ENCODE assay signal across 9 cellular contexts in genomic region chr3:10142707-10143560, GRCh38. TPM values are rescaled to one million over a fixed set of nuclear protein-coding genes. Genes with fewer than 3 reads are reported as not detected.
A peak's percentile ranks its signal among the peaks of the same experiment; 100 is the strongest.
DNase-seq lines count a peak whose midpoint lies in the region; ATAC-seq lines count a peak whose summit lies in the region.
"Had no signal": no experiment of that assay in that cellular context is flagged by ENCODE, and none has a peak within 500 bp of the region (broad histone marks: within the 10 kb centered on the region; RNA-seq: fewer than 3 reads in every experiment).

No MANE protein-coding gene starts in this region.

- H3K4me1 Mint-ChIP-seq in CD8-positive, alpha-beta memory T cell, result peaks cover 36 to 46% (median 44%) of the 10 kb centered on the region in 3 donors

- H3K9me3 ChIP-seq in CD8-positive, alpha-beta memory T cell (ENCODE audit: low read length), result no peaks in the 10 kb centered on the region
- H3K9me3 ChIP-seq in KOPT-K1 (ENCODE audit: insufficient read depth, low read length, poor library complexity, severe bottlenecking), result no peaks in the 10 kb centered on the region
- H3K9me3 ChIP-seq in iPS-20b (ENCODE audit: insufficient read depth, low read depth, low read length), result no peaks in the 10 kb centered on the region
- no peaks in the 10 kb centered on the region for H3K9me3 ChIP-seq in stomach smooth muscle (ENCODE audit: control insufficient read depth in 2 of 2, low read length in 2 of 2)

- peak in 1 of 2 donors; percentile 11 for ATAC-seq in activated naive CD4-positive, alpha-beta T cell treated with anti-CD3 and anti-CD28 coated beads, Interleukin-2, amount 50 U/mL, for 72 hours
- ATAC-seq in HG03565 (IDR thresholded peaks at IDR 0.05; ENCODE audit: unreplicated experiment) (no peak), HG02571 (IDR thresholded peaks at IDR 0.05; ENCODE audit: unreplicated experiment) (no peak)

- DNase-seq in CD8-positive, alpha-beta memory T cell, result peak in 2 of 5 donors; percentile 7 to 16
- DNase-seq in activated naive CD4-positive, alpha-beta T cell treated with anti-CD3 and anti-CD28 coated beads, Interleukin-2, amount 50 U/mL, for 72 hours (ENCODE audit: low spot score in 2 of 2), result no peak
- DNase-seq in EL, result no peak

- no peak overlapping the region; the same call in 1 of the 2 replicates for H3K9ac ChIP-seq in iPS-20b (ENCODE audit: low read depth, low read length)
- peak overlapping the region in 1 of 2 donors; percentile 69 for H3K9ac ChIP-seq in stomach smooth muscle (ENCODE audit: low read length in 2 of 2)

- H3K27ac ChIP-seq in CD8-positive, alpha-beta memory T cell (ENCODE audit: low read depth, low read length), result peak overlapping the region; percentile 90
- H3K27ac ChIP-seq in KOPT-K1 (ENCODE audit: low read depth, low read length, poor library complexity, severe bottlenecking) (peak overlapping the region; percentile 81), iPS-20b (ENCODE audit: low read length) (no peak overlapping the region), stomach smooth muscle (ENCODE audit: low read length) (no peak overlapping the region)

- H3K36me3 ChIP-seq in CD8-positive, alpha-beta memory T cell (ENCODE audit: insufficient read depth, low read length), result peaks cover 5% of the 10 kb centered on the region
- H3K36me3 ChIP-seq in KOPT-K1 (ENCODE audit: insufficient read depth, low read length) (peaks cover 44% of the 10 kb centered on the region), iPS-20b (ENCODE audit: insufficient read depth, low read depth, low read length) (peaks cover 13% of the 10 kb centered on the region), stomach smooth muscle (ENCODE audit: control insufficient read depth in 2 of 2, insufficient read depth in 2 of 2, low read length in 2 of 2) (no peaks in the 10 kb centered on the region)

- no peaks in the 10 kb centered on the region for H3K27me3 ChIP-seq in CD8-positive, alpha-beta memory T cell (ENCODE audit: insufficient read depth, low read length, poor library complexity, severe bottlenecking)
- no peaks in the 10 kb centered on the region for H3K27me3 ChIP-seq in iPS-20b (ENCODE audit: insufficient read depth, low read length)
- no peaks in the 10 kb centered on the region for H3K27me3 ChIP-seq in stomach smooth muscle (ENCODE audit: control insufficient read depth in 1 of 2, insufficient read depth in 2 of 2, low read length in 2 of 2)

- POLR2A ChIA-PET in CD8-positive, alpha-beta memory T cell (lab: Charles Lee), result interaction anchor here (0.6 kb wide), 1 partner anchor 13 kb away, joined by 4 read pairs; no protein-coding TSS in a partner anchor

- no peaks in the 10 kb centered on the region for H3K9me3 Mint-ChIP-seq in CD8-positive, alpha-beta memory T cell
- no peaks in the 10 kb centered on the region for H3K9me3 Mint-ChIP-seq in activated naive CD4-positive, alpha-beta T cell treated with anti-CD3 and anti-CD28 coated beads, Interleukin-2, amount 50 U/mL, for 72 hours

- peak overlapping the region; percentile 83 to 99 (median 90) for H3K4me3 Mint-ChIP-seq in CD8-positive, alpha-beta memory T cell

- peak overlapping the region; percentile 74 for H3K4me3 ChIP-seq in CD8-positive, alpha-beta memory T cell (ENCODE audit: low read length)
- H3K4me3 ChIP-seq in iPS-20b (ENCODE audit: low read length) (peak overlapping the region; percentile 84), stomach smooth muscle (ENCODE audit: low read length in 2 of 2) (peak overlapping the region; percentile 87)

- peak overlapping the region; percentile 69 to 98 (median 93) for H3K27ac Mint-ChIP-seq in CD8-positive, alpha-beta memory T cell
- peak overlapping the region; percentile 96 to 98 for H3K27ac Mint-ChIP-seq in activated naive CD4-positive, alpha-beta T cell treated with anti-CD3 and anti-CD28 coated beads, Interleukin-2, amount 50 U/mL, for 72 hours

- peaks cover 0 to 31% (median 2%) of the 10 kb centered on the region in 3 donors for H3K36me3 Mint-ChIP-seq in CD8-positive, alpha-beta memory T cell
- peaks cover 14 to 39% of the 10 kb centered on the region in 2 donors for H3K36me3 Mint-ChIP-seq in activated naive CD4-positive, alpha-beta T cell treated with anti-CD3 and anti-CD28 coated beads, Interleukin-2, amount 50 U/mL, for 72 hours

- H3K27me3 Mint-ChIP-seq in CD8-positive, alpha-beta memory T cell, result no peaks in the 10 kb centered on the region

- H3K4me1 ChIP-seq in CD8-positive, alpha-beta memory T cell (ENCODE audit: insufficient read depth, low read length), result peaks cover 30% of the 10 kb centered on the region
- H3K4me1 ChIP-seq in iPS-20b (ENCODE audit: insufficient read depth, low read length) (no peaks in the 10 kb centered on the region; the same call in 1 of the 2 replicates), stomach smooth muscle (ENCODE audit: control insufficient read depth, insufficient read depth, low read length) (peaks cover 18% of the 10 kb centered on the region)

- CTCF ChIA-PET in CD8-positive, alpha-beta memory T cell (lab: Charles Lee), result interaction anchor here (1.4 to 1.6 kb wide), 2 partner anchors 23 to 210 kb away, joined by 3 to 7 read pairs; no protein-coding TSS in a partner anchor

RNA-seq across cellular contexts. Expression of gene VHL, which starts 1.4 kb away (rescaled TPM):
- 10 to 100 TPM; 38.5 to 38.6 TPM for total RNA-seq in CD8-positive, alpha-beta memory T cell
- polyA plus RNA-seq in CD8-positive, alpha-beta memory T cell, result 36.4 TPM
- total RNA-seq in activated naive CD4-positive, alpha-beta T cell treated with anti-CD3 and anti-CD28 coated beads, Interleukin-2, amount 50 U/mL, for 72 hours, result 10 to 100 TPM; 53.3 to 58.7 TPM

RNA-seq across cellular contexts. Expression of gene IRAK2, which starts 21.8 kb away (rescaled TPM):
- total RNA-seq in CD8-positive, alpha-beta memory T cell, result 1 to 10 TPM; 5.0 to 5.1 TPM
- polyA plus RNA-seq in CD8-positive, alpha-beta memory T cell, result 10.3 TPM
- 1 to 10 TPM; 4.3 to 5.4 TPM for total RNA-seq in activated naive CD4-positive, alpha-beta T cell treated with anti-CD3 and anti-CD28 coated beads, Interleukin-2, amount 50 U/mL, for 72 hours

RNA-seq across cellular contexts. Expression of gene BRK1, which starts 27.5 kb away (rescaled TPM):
- total RNA-seq in CD8-positive, alpha-beta memory T cell, result 100 to 1,000 TPM; 105 to 106 TPM
- polyA plus RNA-seq in CD8-positive, alpha-beta memory T cell, result 230 TPM
- 10 to 100 TPM; 59.4 to 99.2 TPM for total RNA-seq in activated naive CD4-positive, alpha-beta T cell treated with anti-CD3 and anti-CD28 coated beads, Interleukin-2, amount 50 U/mL, for 72 hours

RNA-seq across cellular contexts. Expression of gene FANCD2OS, which starts 34.9 kb away (rescaled TPM):
- not detected for total RNA-seq in CD8-positive, alpha-beta memory T cell
- not detected for polyA plus RNA-seq in CD8-positive, alpha-beta memory T cell
- not detected for total RNA-seq in activated naive CD4-positive, alpha-beta T cell treated with anti-CD3 and anti-CD28 coated beads, Interleukin-2, amount 50 U/mL, for 72 hours
- total RNA-seq: M059J had no signal

Comparison
In these comparisons a context has a peak if more than half of its experiments do, and no peak if none do; other contexts are left out.
1. H3K27ac ChIP-seq: peak in CD8-positive, alpha-beta memory T cell (single experiment) and KOPT-K1 (single experiment); none in iPS-20b (single experiment) and stomach smooth muscle (single experiment).
2. Peak in every context shown above with its lines, with median percentiles within 50 percentile points of each other: H3K4me3 ChIP-seq.